In the genomic region with DNA sequence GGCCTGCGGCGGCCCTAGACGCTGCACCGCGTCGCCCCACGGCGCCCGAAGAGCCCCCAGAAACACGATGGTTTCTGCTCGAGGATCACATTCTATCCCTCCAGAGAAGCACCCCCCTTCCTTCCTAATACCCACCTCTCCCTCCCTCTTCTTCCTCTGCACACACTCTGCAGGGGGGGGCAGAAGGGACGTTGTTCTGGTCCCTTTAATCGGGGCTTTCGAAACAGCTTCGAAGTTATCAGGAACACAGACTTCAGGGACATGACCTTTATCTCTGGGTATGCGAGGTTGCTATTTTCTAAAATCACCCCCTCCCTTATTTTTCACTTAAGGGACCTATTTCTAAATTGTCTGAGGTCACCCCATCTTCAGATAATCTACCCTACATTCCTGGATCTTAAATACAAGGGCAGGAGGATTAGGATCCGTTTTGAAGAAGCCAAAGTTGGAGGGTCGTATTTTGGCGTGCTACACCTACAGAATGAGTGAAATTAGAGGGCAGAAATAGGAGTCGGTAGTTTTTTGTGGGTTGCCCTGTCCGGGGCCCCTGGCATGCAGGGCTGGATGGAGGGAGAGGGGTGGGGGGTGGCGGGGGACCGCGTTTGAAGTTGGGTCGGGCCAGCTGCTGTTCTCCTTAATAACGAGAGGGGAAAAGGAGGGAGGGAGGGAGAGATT, we compare ENCODE assay signal across 8 cellular contexts. TPM values are rescaled to one million over a fixed set of nuclear protein-coding genes. Genes with fewer than 3 reads are reported as not detected.
DNase-seq lines count a peak whose midpoint lies in the region; ATAC-seq, FAIRE-seq and TF ChIP-seq lines count a peak whose summit lies in the region.

No MANE protein-coding gene starts in this region.

- H3K36me3 Mint-ChIP-seq in activated T-helper 2 cell treated with anti-CD3 and anti-CD28 coated beads, Interferon-gamma antibody, Interleukin-2, Interleukin-4, amounts not matched to agents 10 μg/mL and 5 μg/mL and 100 μg/mL, durations not matched to agents 14 hours and 24 hours and 36 hours (ENCODE audit: low read depth), result peaks cover 37% of the 10 kb centered on the region
- peaks cover 12% of the 10 kb centered on the region for H3K36me3 Mint-ChIP-seq in stimulated activated memory B cell treated with anti-CD40 and anti-IgM and Interleukin-4, amounts not matched to agents 10 μg/mL and 1 μg/mL and 100 μg/mL, for 72 hours

- TF ChIP-seq CTCF in kidney (IDR thresholded peaks at IDR 0.05; ENCODE audit: borderline replicate concordance, extremely low read depth, insufficient read depth), result no peak

- peak; percentile 1 for ATAC-seq in stimulated activated memory B cell treated with anti-CD40 and anti-IgM and Interleukin-4, amounts not matched to agents 10 μg/mL and 1 μg/mL and 100 μg/mL, for 72 hours

- intact Hi-C loops in activated T-helper 2 cell treated with anti-CD3 and anti-CD28 coated beads, Interferon-gamma antibody, Interleukin-2, Interleukin-4, amounts not matched to agents 10 μg/mL and 5 μg/mL and 100 μg/mL, durations not matched to agents 14 hours and 24 hours and 36 hours (cut with micrococcal nuclease), result loop anchor here (1.0 to 5.0 kb wide), 8 partner anchors 95 to 554 kb away; partner anchors contain the start of gene PARP11
- intact Hi-C loops in kidney (cut with DNase I), result loop anchor here (10.0 kb wide), 1 partner anchor 388 kb away; no protein-coding TSS in a partner anchor

- no peak for FAIRE-seq in kidney (lab: Jason Lieb, UNC)

- H3K4me3 ChIP-seq in HUES48 (ENCODE audit: low read depth, low read length) (peak overlapping the region; percentile 77), iPS-18c (ENCODE audit: insufficient read depth, low read depth, low read length) (peak overlapping the region; percentile 87), kidney (ENCODE audit: low read length in 2 of 2) (peak overlapping the region in 1 of 2 donors; percentile 65)

- H3K9me3 Mint-ChIP-seq in activated T-helper 2 cell treated with anti-CD3 and anti-CD28 coated beads, Interferon-gamma antibody, Interleukin-2, Interleukin-4, amounts not matched to agents 10 μg/mL and 5 μg/mL and 100 μg/mL, durations not matched to agents 14 hours and 24 hours and 36 hours, result no peaks in the 10 kb centered on the region
- no peaks in the 10 kb centered on the region for H3K9me3 Mint-ChIP-seq in stimulated activated memory B cell treated with anti-CD40 and anti-IgM and Interleukin-4, amounts not matched to agents 10 μg/mL and 1 μg/mL and 100 μg/mL, for 72 hours

- H3K4me1 ChIP-seq in HUES48 (ENCODE audit: control insufficient read depth, insufficient read depth, low read length) (peaks cover 33% of the 10 kb centered on the region), kidney (ENCODE audit: control insufficient read depth in 1 of 2, insufficient read depth in 1 of 2, low read depth in 1 of 2, low read length in 2 of 2) (peaks cover 0 to 38% of the 10 kb centered on the region in 2 donors)

- H3K9me3 ChIP-seq in HUES48 (ENCODE audit: control insufficient read depth, insufficient read depth, low read length) (no peaks in the 10 kb centered on the region), iPS-18c (ENCODE audit: control insufficient read depth, insufficient read depth, low read length) (peaks cover 4% of the 10 kb centered on the region), kidney (ENCODE audit: control insufficient read depth in 1 of 2, low read length in 2 of 2) (no peaks in the 10 kb centered on the region)

- H3K27me3 Mint-ChIP-seq in activated T-helper 2 cell treated with anti-CD3 and anti-CD28 coated beads, Interferon-gamma antibody, Interleukin-2, Interleukin-4, amounts not matched to agents 10 μg/mL and 5 μg/mL and 100 μg/mL, durations not matched to agents 14 hours and 24 hours and 36 hours (ENCODE audit: low read depth), result no peaks in the 10 kb centered on the region
- no peaks in the 10 kb centered on the region for H3K27me3 Mint-ChIP-seq in stimulated activated memory B cell treated with anti-CD40 and anti-IgM and Interleukin-4, amounts not matched to agents 10 μg/mL and 1 μg/mL and 100 μg/mL, for 72 hours

- peaks cover 37% of the 10 kb centered on the region for H3K4me1 Mint-ChIP-seq in activated T-helper 2 cell treated with anti-CD3 and anti-CD28 coated beads, Interferon-gamma antibody, Interleukin-2, Interleukin-4, amounts not matched to agents 10 μg/mL and 5 μg/mL and 100 μg/mL, durations not matched to agents 14 hours and 24 hours and 36 hours (ENCODE audit: low read depth)
- H3K4me1 Mint-ChIP-seq in stimulated activated memory B cell treated with anti-CD40 and anti-IgM and Interleukin-4, amounts not matched to agents 10 μg/mL and 1 μg/mL and 100 μg/mL, for 72 hours, result peaks cover 58% of the 10 kb centered on the region

- DNase-seq in activated T-helper 2 cell treated with anti-CD3 and anti-CD28 coated beads, Interferon-gamma antibody, Interleukin-2, Interleukin-4, amounts not matched to agents 10 μg/mL and 5 μg/mL and 100 μg/mL, durations not matched to agents 14 hours and 24 hours and 36 hours (ENCODE audit: low spot score), result no peak
- DNase-seq in DMS153 treated with DMSO at 0.1 percent for 48 hours (lab: John Stamatoyannopoulos, UW; ENCODE audit: unreplicated experiment), result no peak
- no peak for DNase-seq in kidney
- no peak for DNase-seq in NCI-H1048 (lab: John Stamatoyannopoulos, UW)
- no peak for DNase-seq in stimulated activated CD4-positive, alpha-beta T cell treated with anti-CD3 and anti-CD28 coated beads, Interleukin-1b, Interleukin-23, amount 100 ng/mL, for 48 hours

- H3K9ac ChIP-seq in HUES48 (ENCODE audit: low read depth, low read length) (no peak overlapping the region), kidney (ENCODE audit: low read length in 2 of 2) (no peak overlapping the region)

- H3K36me3 ChIP-seq in HUES48 (ENCODE audit: control insufficient read depth, insufficient read depth, low read length) (peaks cover 19% of the 10 kb centered on the region), kidney (ENCODE audit: control insufficient read depth in 1 of 2, insufficient read depth in 2 of 2, low read length in 2 of 2) (no peaks in the 10 kb centered on the region)

- peaks cover 61% of the 10 kb centered on the region for H3K27me3 ChIP-seq in HUES48 (ENCODE audit: control insufficient read depth, insufficient read depth, low read length)

- peak overlapping the region; percentile 95 for H3K4me3 Mint-ChIP-seq in activated T-helper 2 cell treated with anti-CD3 and anti-CD28 coated beads, Interferon-gamma antibody, Interleukin-2, Interleukin-4, amounts not matched to agents 10 μg/mL and 5 μg/mL and 100 μg/mL, durations not matched to agents 14 hours and 24 hours and 36 hours (ENCODE audit: low read depth)
- peak overlapping the region; percentile 95 for H3K4me3 Mint-ChIP-seq in stimulated activated memory B cell treated with anti-CD40 and anti-IgM and Interleukin-4, amounts not matched to agents 10 μg/mL and 1 μg/mL and 100 μg/mL, for 72 hours

- H3K27ac ChIP-seq in HUES48 (ENCODE audit: low read depth, low read length), result no peak overlapping the region
- H3K27ac ChIP-seq in kidney (ENCODE audit: low read depth in 2 of 2, low read length in 2 of 2), result peak overlapping the region in 1 of 2 donors; percentile 77

- peak overlapping the region; percentile 99 for H3K27ac Mint-ChIP-seq in activated T-helper 2 cell treated with anti-CD3 and anti-CD28 coated beads, Interferon-gamma antibody, Interleukin-2, Interleukin-4, amounts not matched to agents 10 μg/mL and 5 μg/mL and 100 μg/mL, durations not matched to agents 14 hours and 24 hours and 36 hours
- H3K27ac Mint-ChIP-seq in stimulated activated memory B cell treated with anti-CD40 and anti-IgM and Interleukin-4, amounts not matched to agents 10 μg/mL and 1 μg/mL and 100 μg/mL, for 72 hours, result peak overlapping the region; percentile 89

RNA-seq across cellular contexts. Expression of gene CCND2, which starts 0.4 kb away (rescaled TPM):
- total RNA-seq in activated T-helper 2 cell treated with anti-CD3 and anti-CD28 coated beads, Interferon-gamma antibody, Interleukin-2, Interleukin-4, amounts not matched to agents 10 μg/mL and 5 μg/mL and 100 μg/mL, durations not matched to agents 14 hours and 24 hours and 36 hours, result 557 and 561 TPM in 2 replicates
- total RNA-seq in kidney, result 94.4 TPM
- polyA plus RNA-seq in kidney (ENCODE audit: insufficient read depth, low read depth, low replicate concordance), result 3.3 TPM

RNA-seq across cellular contexts. Expression of gene TIGAR, which starts 47.9 kb away (rescaled TPM):
- 8.7 and 9.5 TPM in 2 replicates for total RNA-seq in activated T-helper 2 cell treated with anti-CD3 and anti-CD28 coated beads, Interferon-gamma antibody, Interleukin-2, Interleukin-4, amounts not matched to agents 10 μg/mL and 5 μg/mL and 100 μg/mL, durations not matched to agents 14 hours and 24 hours and 36 hours
- total RNA-seq in kidney, result 11.8 TPM
- polyA plus RNA-seq in kidney (ENCODE audit: insufficient read depth, low read depth, low replicate concordance), result 3.6 TPM
